8 cellular contexts compared by ENCODE assay signal in genomic region chr16:54286067-54286329, GRCh38. TPM values are rescaled to one million over a fixed set of nuclear protein-coding genes. Genes with fewer than 3 reads are reported as not detected.
A peak's percentile ranks its signal among the peaks of the same experiment; 100 is the strongest.
DNase-seq lines count a peak whose midpoint lies in the region; ATAC-seq and TF ChIP-seq lines count a peak whose summit lies in the region.

No MANE protein-coding gene starts in this region.

- TF ChIP-seq POLR2A in transverse colon (IDR thresholded peaks at IDR 0.05): no peak

- no peak overlapping the region for H3K27ac Mint-ChIP-seq in activated naive CD4-positive, alpha-beta T cell treated with anti-CD3 and anti-CD28 coated beads for 36 hours
- peak overlapping the region in 4 of 5 experiments; percentile 58 to 92 (median 84) for H3K27ac Mint-ChIP-seq in brain

- ATAC-seq in lower lobe of right lung (no peak), HG03196 (IDR thresholded peaks at IDR 0.05; ENCODE audit: unreplicated experiment) (no peak), HG03571 (IDR thresholded peaks at IDR 0.05; ENCODE audit: unreplicated experiment) (no peak)

- DNase-seq in activated naive CD4-positive, alpha-beta T cell treated with anti-CD3 and anti-CD28 coated beads for 36 hours: no peak
- no peak for DNase-seq in activated naive CD4-positive, alpha-beta T cell treated with Interleukin-2 at 50 U/mL for 16 hours
- DNase-seq in lower lobe of right lung (no peak), transverse colon (no peak), H4 (ENCODE audit: low spot score) (no peak)

- H3K27me3 Mint-ChIP-seq in activated naive CD4-positive, alpha-beta T cell treated with anti-CD3 and anti-CD28 coated beads for 36 hours (ENCODE audit: low read depth): peaks cover 71% of the 10 kb centered on the region
- H3K27me3 Mint-ChIP-seq in brain: peaks cover 95% of the 10 kb centered on the region

- WGBS in transverse colon (ENCODE audit: low coverage in 1 of 2), 2 donors: 13% methylated on average over 20 of the region's 40 CpGs; no CpG with 5 or more reads in 1 of the 2 donors

- no peaks in the 10 kb centered on the region for H3K36me3 Mint-ChIP-seq in activated naive CD4-positive, alpha-beta T cell treated with anti-CD3 and anti-CD28 coated beads for 36 hours (ENCODE audit: low read depth)
- peaks cover 26% of the 10 kb centered on the region for H3K36me3 Mint-ChIP-seq in brain

- no peaks in the 10 kb centered on the region for H3K9me3 Mint-ChIP-seq in activated naive CD4-positive, alpha-beta T cell treated with anti-CD3 and anti-CD28 coated beads for 36 hours
- H3K9me3 Mint-ChIP-seq in brain: peaks cover 0 to 12% (median 1%) of the 10 kb centered on the region in 5 experiments

- H3K27ac ChIP-seq in lower lobe of right lung (peak overlapping the region; percentile 73), transverse colon (no peak overlapping the region)

- H3K36me3 ChIP-seq in lower lobe of right lung (no peaks in the 10 kb centered on the region), transverse colon (no peaks in the 10 kb centered on the region)

- CTCF ChIA-PET in activated naive CD4-positive, alpha-beta T cell treated with anti-CD3 and anti-CD28 coated beads for 36 hours (lab: Charles Lee): no interaction called here

- peak overlapping the region; percentile 48 for H3K4me3 Mint-ChIP-seq in activated naive CD4-positive, alpha-beta T cell treated with anti-CD3 and anti-CD28 coated beads for 36 hours
- peak overlapping the region; percentile 82 to 93 (median 89) for H3K4me3 Mint-ChIP-seq in brain

- TF ChIP-seq CTCF in brain (conservative IDR thresholded peaks at IDR 0.05) (no peak), lower lobe of right lung (IDR thresholded peaks at IDR 0.05) (no peak), transverse colon (IDR thresholded peaks at IDR 0.05) (no peak)

- intact Hi-C loops in activated naive CD4-positive, alpha-beta T cell treated with anti-CD3 and anti-CD28 coated beads for 36 hours (cut with micrococcal nuclease): loop anchor here (1.0 kb wide), 1 partner anchor 645 kb away; no protein-coding TSS in a partner anchor
- intact Hi-C loops in lower lobe of right lung (cut with DNase I): no loop called here
- intact Hi-C loops in transverse colon (cut with DNase I; ENCODE audit: low total_unique reads): no loop called here

- in situ Hi-C loops in transverse colon (cut with MboI; ENCODE audit: low pct_ligation_motif_present in 1 of 4, low pct_unique_long_range_greater_than_20kb in 1 of 4, low sequenced_read_pairs in 3 of 4): loop anchor here in 1 of 4 donors (25.0 kb wide), 1 partner anchor 651 kb away; the partner anchor contains the start of gene IRX5

- peaks cover 29% of the 10 kb centered on the region for H3K4me1 ChIP-seq in lower lobe of right lung
- peaks cover 12 to 70% (median 52%) of the 10 kb centered on the region in 4 donors for H3K4me1 ChIP-seq in transverse colon

- H3K27me3 ChIP-seq in lower lobe of right lung (ENCODE audit: low read depth): peaks cover 96% of the 10 kb centered on the region
- peaks cover 100% of the 10 kb centered on the region for H3K27me3 ChIP-seq in transverse colon

- TF ChIP-seq EP300 in transverse colon (IDR thresholded peaks at IDR 0.05; ENCODE audit: low read depth): no peak

- H3K4me3 ChIP-seq in lower lobe of right lung: peak overlapping the region; percentile 60
- peak overlapping the region; percentile 27 to 58 (median 34) for H3K4me3 ChIP-seq in transverse colon

- H3K9me3 ChIP-seq in lower lobe of right lung (no peaks in the 10 kb centered on the region), transverse colon (no peaks in the 10 kb centered on the region)

- peaks cover 41% of the 10 kb centered on the region for H3K4me1 Mint-ChIP-seq in activated naive CD4-positive, alpha-beta T cell treated with anti-CD3 and anti-CD28 coated beads for 36 hours (ENCODE audit: low read depth)
- peaks cover 47% of the 10 kb centered on the region for H3K4me1 Mint-ChIP-seq in brain

RNA-seq across cellular contexts. Expression of gene IRX3, which starts 0.6 kb away (rescaled TPM):
- not detected for total RNA-seq in activated naive CD4-positive, alpha-beta T cell treated with anti-CD3 and anti-CD28 coated beads for 36 hours
- 58.7 TPM for polyA plus RNA-seq in brain (ENCODE audit: insufficient read depth, low read depth, low replicate concordance)
- total RNA-seq in lower lobe of right lung (108 TPM), transverse colon (under 1 TPM in 1 of 4 donors, not detected in 3; 0.16 TPM)
- 0.64 and 2.6 TPM in 2 replicates for total RNA-seq in H4 (2014; rRNA removed; shearing (Covaris generic))

Comparison
In these comparisons a context has a peak if more than half of its experiments do, and no peak if none do; other contexts are left out.
1. RNA of gene IRX3, which starts 0.6 kb away (total RNA-seq): 108 TPM in lower lobe of right lung (single experiment); 0.64 to 2.6 TPM in H4, not detected in activated naive CD4-positive, alpha-beta T cell treated with anti-CD3 and anti-CD28 coated beads for 36 hours and 0.16 TPM in transverse colon; every median in the first group is over 10 times any median in the second.